ENCODE assay signal across 11 cellular contexts in the genomic region with DNA sequence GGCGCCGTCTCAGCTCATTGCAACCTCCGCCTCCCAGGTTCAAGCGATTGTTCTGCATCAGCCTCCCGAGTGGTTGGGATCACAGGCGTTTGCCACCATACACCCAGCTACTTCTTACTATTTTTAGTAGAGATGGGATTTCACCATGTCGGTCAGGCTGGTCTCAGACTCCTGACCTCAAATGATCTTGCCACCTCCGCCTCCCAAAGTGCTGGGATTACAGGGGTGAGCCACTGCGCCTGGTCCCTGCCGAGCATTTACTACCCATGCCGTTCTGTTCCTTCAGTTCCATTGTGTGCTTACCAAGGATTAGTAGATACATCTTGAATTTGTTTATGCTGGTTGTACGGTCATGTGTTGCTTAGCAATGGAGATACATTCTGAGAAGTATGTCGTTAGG. TPM values are rescaled to one million over a fixed set of nuclear protein-coding genes. Genes with fewer than 3 reads are reported as not detected.
DNase-seq lines count a peak whose midpoint lies in the region; ATAC-seq and TF ChIP-seq lines count a peak whose summit lies in the region.
"Had no signal": no experiment of that assay in that cellular context is flagged by ENCODE, and none has a peak within 500 bp of the region (broad histone marks: within the 10 kb centered on the region; RNA-seq: fewer than 3 reads in every experiment).

No MANE protein-coding gene starts in this region.

- no peak overlapping the region for H3K4me3 ChIP-seq in heart right ventricle
- H3K4me3 ChIP-seq in aorta (ENCODE audit: low read length in 2 of 2): no peak overlapping the region

- peaks cover 92% of the 10 kb centered on the region for H3K4me1 Mint-ChIP-seq in central memory CD8-positive, alpha-beta T cell
- H3K4me1 Mint-ChIP-seq in natural killer cell treated with Interleukin-12 subunit alpha and Interleukin-12 subunit beta and Interleukin-15 and Interleukin-18, amount 100 ng/mL, for 72 hours (ENCODE audit: low read depth in 2 of 2): peaks cover 82 to 89% of the 10 kb centered on the region in 2 donors

- 65 to 79% methylated on average over 13 of the region's 13 CpGs for WGBS in heart right ventricle, 2 donors
- WGBS in aorta, 2 donors: 73 to 82% methylated on average over 13 of the region's 13 CpGs

- H3K9me3 ChIP-seq in heart right ventricle (no peaks in the 10 kb centered on the region), aorta (ENCODE audit: control insufficient read depth, low read length) (no peaks in the 10 kb centered on the region)

- no peaks in the 10 kb centered on the region for H3K9me3 Mint-ChIP-seq in central memory CD8-positive, alpha-beta T cell
- H3K9me3 Mint-ChIP-seq in natural killer cell treated with Interleukin-12 subunit alpha and Interleukin-12 subunit beta and Interleukin-15 and Interleukin-18, amount 100 ng/mL, for 72 hours: no peaks in the 10 kb centered on the region

- H3K4me3 Mint-ChIP-seq in central memory CD8-positive, alpha-beta T cell: peak overlapping the region; percentile 43
- peak overlapping the region; percentile 28 for H3K4me3 Mint-ChIP-seq in natural killer cell treated with Interleukin-12 subunit alpha and Interleukin-12 subunit beta and Interleukin-15 and Interleukin-18, amount 100 ng/mL, for 72 hours

- ATAC-seq in heart right ventricle (peak in 3 of 8 donors; percentile 13 to 31 (median 14)), Right ventricle myocardium superior (ENCODE audit: poor library complexity) (no peak), aorta (ENCODE audit: low FRiP score) (no peak), GM21576 (IDR thresholded peaks at IDR 0.05; ENCODE audit: unreplicated experiment) (no peak)
- ATAC-seq in central memory CD8-positive, alpha-beta T cell (replicated peaks; ENCODE audit: extremely low read depth, poor library complexity, severe bottlenecking): no peak
- ATAC-seq in natural killer cell treated with Interleukin-12 subunit alpha and Interleukin-12 subunit beta and Interleukin-15 and Interleukin-18, amount 100 ng/mL, for 72 hours: no peak

- H3K27ac Mint-ChIP-seq in central memory CD8-positive, alpha-beta T cell (ENCODE audit: low read depth): peak overlapping the region; percentile 98
- peak overlapping the region; percentile 53 to 98 for H3K27ac Mint-ChIP-seq in natural killer cell treated with Interleukin-12 subunit alpha and Interleukin-12 subunit beta and Interleukin-15 and Interleukin-18, amount 100 ng/mL, for 72 hours

- H3K36me3 Mint-ChIP-seq in central memory CD8-positive, alpha-beta T cell (ENCODE audit: insufficient read depth): peaks cover 38% of the 10 kb centered on the region
- peaks cover 21% of the 10 kb centered on the region for H3K36me3 Mint-ChIP-seq in natural killer cell treated with Interleukin-12 subunit alpha and Interleukin-12 subunit beta and Interleukin-15 and Interleukin-18, amount 100 ng/mL, for 72 hours

- H3K27ac ChIP-seq in heart right ventricle (peak overlapping the region in 7 of 10 donors; percentile 90 to 99 (median 95)), aorta (ENCODE audit: low read depth in 1 of 2, low read length in 2 of 2) (peak overlapping the region; percentile 0)

- no peaks in the 10 kb centered on the region for H3K27me3 ChIP-seq in heart right ventricle
- no peaks in the 10 kb centered on the region for H3K27me3 ChIP-seq in aorta (ENCODE audit: control insufficient read depth in 1 of 2, insufficient read depth in 2 of 2, low read length in 1 of 2)

- no peak for TF ChIP-seq CTCF in heart right ventricle (IDR thresholded peaks at IDR 0.05)

- H3K4me1 ChIP-seq in heart right ventricle (peaks cover 21 to 100% (median 97%) of the 10 kb centered on the region in 9 donors), aorta (ENCODE audit: control insufficient read depth in 1 of 2, insufficient read depth in 2 of 2, low read length in 2 of 2) (peaks cover 0 to 30% of the 10 kb centered on the region in 2 donors)

- intact Hi-C loops in heart right ventricle (cut with DNase I): loop anchor here in 1 of 10 donors (5.0 kb wide), 1 partner anchor 103 kb away; no protein-coding TSS in a partner anchor
- intact Hi-C loops in Right ventricle myocardium superior (cut with DNase I): no loop called here
- intact Hi-C loops in aorta (cut with DNase I): no loop called here

- no peaks in the 10 kb centered on the region for H3K27me3 Mint-ChIP-seq in central memory CD8-positive, alpha-beta T cell
- H3K27me3 Mint-ChIP-seq in natural killer cell treated with Interleukin-12 subunit alpha and Interleukin-12 subunit beta and Interleukin-15 and Interleukin-18, amount 100 ng/mL, for 72 hours: no peaks in the 10 kb centered on the region

- H3K36me3 ChIP-seq in heart right ventricle (peaks cover 0 to 21% (median 0%) of the 10 kb centered on the region in 9 donors), aorta (ENCODE audit: control insufficient read depth in 1 of 2, insufficient read depth in 2 of 2, low read length in 1 of 2) (no peaks in the 10 kb centered on the region)

- DNase-seq in heart right ventricle: no peak
- no peak for DNase-seq in Right ventricle myocardium superior
- no peak for DNase-seq in central memory CD8-positive, alpha-beta T cell (ENCODE audit: low spot score in 2 of 2)
- DNase-seq in natural killer cell treated with Interleukin-12 subunit alpha and Interleukin-12 subunit beta and Interleukin-15 and Interleukin-18, amount 100 ng/mL, for 72 hours (ENCODE audit: low spot score): no peak
- DNase-seq in aorta: no peak
- DNase-seq in AG20443 (ENCODE audit: low spot score): no peak
- no peak for DNase-seq in NAMALWA (ENCODE audit: low spot score)
- DNase-seq: HCEC 1CT; NCI-H2171; stimulated activated CD4-positive, alpha-beta T cell treated with anti-CD3 and anti-CD28 coated beads, Interleukin-2, amount 100 ng/mL, for 24 hours had no signal

RNA-seq across cellular contexts. Expression of a gene that starts 10.3 kb away (rescaled TPM):
- total RNA-seq in heart right ventricle: 10 to 100 TPM; 38.0 to 74.0 (median 56.3) TPM
- 10 to 100 TPM; 12.2 to 41.7 TPM for polyA plus RNA-seq in heart right ventricle
- total RNA-seq in Right ventricle myocardium superior: 43.5 TPM
- total RNA-seq in natural killer cell treated with Interleukin-12 subunit alpha and Interleukin-12 subunit beta and Interleukin-15 and Interleukin-18, amount 100 ng/mL, for 72 hours: 100 to 1,000 TPM; 177 to 180 TPM
- total RNA-seq in aorta: 100 to 1,000 TPM; 120 to 144 TPM
- 10 to 100 TPM; 38.0 to 42.6 TPM for polyA plus RNA-seq in aorta
